ENCODE assay signal across 24 cellular contexts in the genomic region with DNA sequence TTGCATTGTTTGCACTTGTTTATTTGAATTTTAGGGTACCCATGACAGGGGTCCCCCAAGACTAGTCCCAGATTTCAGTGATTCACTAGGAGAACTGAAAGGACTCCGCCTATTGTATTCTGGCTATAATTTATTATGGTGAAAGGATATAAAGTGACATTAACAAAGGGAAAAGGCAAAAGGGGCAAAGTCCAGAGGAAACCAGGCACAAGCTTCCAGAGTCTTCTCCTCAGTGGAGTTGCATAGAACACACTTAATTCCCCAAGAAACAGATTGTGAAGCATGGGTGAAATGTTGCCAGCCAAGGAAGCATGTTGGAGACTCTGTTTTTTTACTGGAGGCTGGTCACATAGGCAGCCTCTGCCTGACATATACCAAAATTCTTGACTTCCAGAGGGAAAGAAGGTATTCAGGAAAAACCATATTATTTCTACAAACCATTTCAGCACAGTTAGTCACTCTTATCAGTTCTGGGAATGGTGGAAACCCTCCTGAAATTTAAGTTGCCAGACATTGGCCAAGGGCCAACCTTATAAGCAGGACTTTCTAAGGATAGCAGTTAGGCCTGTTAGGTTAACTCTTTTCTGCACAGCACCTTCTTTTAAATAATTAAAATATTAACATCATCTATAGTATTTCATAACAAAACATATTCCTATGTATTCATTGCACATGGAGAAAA.
"Had no signal": no experiment of that assay in that cellular context is flagged by ENCODE, and none has a peak within 500 bp of the region (broad histone marks: within the 10 kb centered on the region; RNA-seq: fewer than 3 reads in every experiment).

No MANE protein-coding gene starts in this region.

- H3K4me2 ChIP-seq: hepatocyte had no signal

- H3K4me1 Mint-ChIP-seq: WTC11 had no signal

- H3K4me3 Mint-ChIP-seq: activated naive CD8-positive, alpha-beta T cell treated with anti-CD3 and anti-CD28 coated beads for 36 hours; immature natural killer cell; mesothelial cell of epicardium; natural killer cell; stimulated activated naive CD8-positive, alpha-beta T cell treated with anti-CD3 and anti-CD28 coated beads, Interleukin-15, Interleukin-2, amounts not matched to agents 100 ng/mL and 50 ng/mL, for 24 hours; WTC11 had no signal

- H3K79me2 ChIP-seq: hepatocyte had no signal

- H3K27ac Mint-ChIP-seq: activated naive CD8-positive, alpha-beta T cell treated with anti-CD3 and anti-CD28 coated beads for 36 hours; mesothelial cell of epicardium; stimulated activated naive CD8-positive, alpha-beta T cell treated with anti-CD3 and anti-CD28 coated beads, Interleukin-15, Interleukin-2, amounts not matched to agents 100 ng/mL and 50 ng/mL, for 24 hours; WTC11 had no signal

- H3K27me3 ChIP-seq: brain microvascular endothelial cell, esophagus squamous epithelium, hepatocyte, thyroid gland, upper lobe of right lung had no signal

- H3K36me3 ChIP-seq: brain microvascular endothelial cell had no signal

- H3K9me3 ChIP-seq: esophagus squamous epithelium, thyroid gland, upper lobe of right lung had no signal

- H2AFZ ChIP-seq: hepatocyte had no signal

- H3K4me1 ChIP-seq: thyroid gland, upper lobe of right lung had no signal

- H3K9me3 Mint-ChIP-seq: natural killer cell; stimulated activated naive CD8-positive, alpha-beta T cell treated with anti-CD3 and anti-CD28 coated beads, Interleukin-15, Interleukin-2, amounts not matched to agents 100 ng/mL and 50 ng/mL, for 24 hours had no signal

- ATAC-seq: natural killer cell, upper lobe of right lung, WTC11 had no signal

- H3K27ac ChIP-seq: brain microvascular endothelial cell, esophagus squamous epithelium, hepatocyte, left ventricle myocardium inferior, thyroid gland, upper lobe of right lung had no signal

- H3K4me3 ChIP-seq: esophagus squamous epithelium, hepatocyte, left ventricle myocardium inferior, thyroid gland, upper lobe of right lung had no signal

- H3K27me3 Mint-ChIP-seq: activated naive CD8-positive, alpha-beta T cell treated with anti-CD3 and anti-CD28 coated beads for 36 hours; stimulated activated naive CD8-positive, alpha-beta T cell treated with anti-CD3 and anti-CD28 coated beads, Interleukin-15, Interleukin-2, amounts not matched to agents 100 ng/mL and 50 ng/mL, for 24 hours had no signal

- DNase-seq: activated naive CD4-positive, alpha-beta T cell treated with Interleukin-2 at 50 U/mL for 16 hours; activated naive CD8-positive, alpha-beta T cell treated with anti-CD3 and anti-CD28 coated beads for 36 hours; activated T-cell treated with anti-CD3 and anti-CD28 coated beads, Interleukin-2, amount 50 U/mL, for 1 hour; brain microvascular endothelial cell; central memory CD4-positive, alpha-beta T cell; dermis blood vessel endothelial cell; effector memory CD4-positive, alpha-beta T cell; esophagus squamous epithelium; foreskin melanocyte; glutamatergic neuron; immature natural killer cell; left ventricle myocardium inferior; mammary epithelial cell; natural killer cell; stimulated activated CD4-positive, alpha-beta T cell treated with anti-CD3 and anti-CD28 coated beads, Interleukin-12 subunit alpha, Interleukin-12 subunit beta, amount 100 ng/mL, for 4 hours; stimulated activated CD4-positive, alpha-beta T cell treated with anti-CD3 and anti-CD28 coated beads, Interleukin-4, amount 100 ng/mL, for 4 hours; substantia nigra; T-helper 1 cell; thyroid gland; upper lobe of right lung had no signal
